In the genomic region with DNA sequence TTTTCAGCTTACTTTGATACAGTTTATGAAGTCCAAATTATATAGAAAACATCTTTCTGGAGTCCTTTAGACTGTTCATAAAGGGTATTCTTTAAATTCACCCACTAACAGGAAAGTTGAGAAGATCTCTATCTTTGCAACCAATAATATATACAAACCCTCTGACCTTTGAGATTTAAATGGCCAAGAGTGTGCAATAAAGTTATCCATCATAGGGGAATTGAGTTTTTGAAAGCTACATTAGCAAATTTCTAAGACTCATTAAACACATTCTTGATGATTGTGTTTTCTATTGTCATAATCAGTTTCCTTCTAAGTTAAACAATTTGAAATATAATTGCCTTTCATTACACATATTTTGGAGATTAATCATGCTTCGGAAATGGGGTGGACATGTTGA, we compare ENCODE assay signal across 2 cellular contexts.
TF ChIP-seq lines count a peak whose summit lies in the region.

No MANE protein-coding gene starts in this region.

TF ChIP-seq in IMR-90, 13 proteins besides CTCF, POLR2A, EP300 and RAD21:
- TF ChIP-seq MAFK (IDR thresholded peaks at IDR 0.05; ENCODE audit: low read depth, low read length) (no peak), RFX5 (IDR thresholded peaks at IDR 0.05; ENCODE audit: low read depth, low read length) (no peak), SMC3 (IDR thresholded peaks at IDR 0.05; ENCODE audit: low read depth, low read length) (no peak), CEBPB (IDR thresholded peaks at IDR 0.05; ENCODE audit: low read depth, low read length) (no peak), MXI1 (IDR thresholded peaks at IDR 0.05; ENCODE audit: borderline replicate concordance, low read depth, low read length) (no peak), FOS (IDR thresholded peaks at IDR 0.05; ENCODE audit: low read depth, low read length) (no peak), NFE2L2 (IDR thresholded peaks at IDR 0.05; ENCODE audit: low read depth, low read length) (no peak), MAZ (IDR thresholded peaks at IDR 0.05; ENCODE audit: borderline replicate concordance, low read depth, low read length) (no peak), BHLHE40 (IDR thresholded peaks at IDR 0.05; ENCODE audit: low read depth, low read length) (no peak), CHD1 (IDR thresholded peaks at IDR 0.05; ENCODE audit: low read depth, low read length) (no peak)
- TF ChIP-seq, protein P1, sequence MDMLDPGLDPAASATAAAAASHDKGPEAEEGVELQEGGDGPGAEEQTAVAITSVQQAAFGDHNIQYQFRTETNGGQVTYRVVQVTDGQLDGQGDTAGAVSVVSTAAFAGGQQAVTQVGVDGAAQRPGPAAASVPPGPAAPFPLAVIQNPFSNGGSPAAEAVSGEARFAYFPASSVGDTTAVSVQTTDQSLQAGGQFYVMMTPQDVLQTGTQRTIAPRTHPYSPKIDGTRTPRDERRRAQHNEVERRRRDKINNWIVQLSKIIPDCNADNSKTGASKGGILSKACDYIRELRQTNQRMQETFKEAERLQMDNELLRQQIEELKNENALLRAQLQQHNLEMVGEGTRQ (IDR thresholded peaks at IDR 0.05; ENCODE audit: low read depth, low read length) = no peak

TF ChIP-seq in H1, 55 proteins besides CTCF, POLR2A, EP300 and RAD21:
- TF ChIP-seq E2F6 (IDR thresholded peaks at IDR 0.05) (no peak), POLR2AphosphoS5 (IDR thresholded peaks at IDR 0.05; ENCODE audit: low read depth, low read length) (no peak), BACH1 (IDR thresholded peaks at IDR 0.05; ENCODE audit: low read length) (no peak), CHD7 (IDR thresholded peaks at IDR 0.05; ENCODE audit: insufficient replicate concordance, low read length) (no peak), KDM4A (IDR thresholded peaks at IDR 0.05; ENCODE audit: low read depth, low read length, severe bottlenecking) (no peak), NANOG (IDR thresholded peaks at IDR 0.05; ENCODE audit: insufficient read depth, low read depth, low read length, poor library complexity, severe bottlenecking) (no peak), BCL11A (IDR thresholded peaks at IDR 0.05; ENCODE audit: low read depth in 2 of 2, low read length in 2 of 2) (no peak), RXRA (IDR thresholded peaks at IDR 0.05; ENCODE audit: insufficient read depth, low read depth, low read length) (no peak), CHD2 (IDR thresholded peaks at IDR 0.05; ENCODE audit: low read length) (no peak), TAF1 (IDR thresholded peaks at IDR 0.05; ENCODE audit: low read depth, low read length) (no peak), JUN (IDR thresholded peaks at IDR 0.05; ENCODE audit: low read depth, low read length) (no peak), GTF2F1 (IDR thresholded peaks at IDR 0.05; ENCODE audit: borderline replicate concordance, low read depth, low read length) (no peak), HDAC2 (IDR thresholded peaks at IDR 0.05; ENCODE audit: borderline replicate concordance in 1 of 2, low read depth in 2 of 2, low read length in 2 of 2) (no peak), TCF12 (IDR thresholded peaks at IDR 0.05; ENCODE audit: low read depth, low read length) (no peak)
